16 cellular contexts compared by ENCODE assay signal in genomic region chr21:45433301-45433700, GRCh38. TPM values are rescaled to one million over a fixed set of nuclear protein-coding genes. Genes with fewer than 3 reads are reported as not detected.
DNase-seq lines count a peak whose midpoint lies in the region; ATAC-seq and TF ChIP-seq lines count a peak whose summit lies in the region.
"Had no signal": no experiment of that assay in that cellular context is flagged by ENCODE, and none has a peak within 500 bp of the region (broad histone marks: within the 10 kb centered on the region; RNA-seq: fewer than 3 reads in every experiment).

No MANE protein-coding gene starts in this region.

- H3K4me3 ChIP-seq in cardiac muscle cell = no peak overlapping the region
- H3K4me3 ChIP-seq: GM12878 had no signal

- TF ChIP-seq CTCF in cardiac muscle cell (IDR thresholded peaks at IDR 0.05; ENCODE audit: low read depth, low read length) (no peak), nephron (IDR thresholded peaks at IDR 0.05; ENCODE audit: unreplicated experiment in 3 of 3) (no peak), type B pancreatic cell (conservative IDR thresholded peaks at IDR 0.05) (no peak)

- H3K27ac Mint-ChIP-seq in nephron = peak overlapping the region; percentile 90 to 95 (median 94)
- peak overlapping the region; percentile 62 for H3K27ac Mint-ChIP-seq in type B pancreatic cell
- H3K27ac Mint-ChIP-seq: activated CD4-positive, alpha-beta T cell treated with anti-CD3 and anti-CD28 coated beads, Interleukin-2, amount 10 ng/mL, durations not matched to agents 7 days and 5 days; stimulated activated naive CD8-positive, alpha-beta T cell treated with anti-CD3 and anti-CD28 coated beads, Interleukin-15, Interleukin-2, amounts not matched to agents 100 ng/mL and 50 ng/mL, for 24 hours had no signal

- H3K4me3 Mint-ChIP-seq in nephron = peak overlapping the region; percentile 9 to 69 (median 25)
- H3K4me3 Mint-ChIP-seq in type B pancreatic cell = no peak overlapping the region
- H3K4me3 Mint-ChIP-seq: activated CD4-positive, alpha-beta T cell treated with anti-CD3 and anti-CD28 coated beads, Interleukin-2, amount 10 ng/mL, durations not matched to agents 7 days and 5 days; stimulated activated naive CD8-positive, alpha-beta T cell treated with anti-CD3 and anti-CD28 coated beads, Interleukin-15, Interleukin-2, amounts not matched to agents 100 ng/mL and 50 ng/mL, for 24 hours had no signal

- no peaks in the 10 kb centered on the region for H3K27me3 ChIP-seq in cardiac muscle cell

- H3K9me3 Mint-ChIP-seq in nephron (no peaks in the 10 kb centered on the region), type B pancreatic cell (no peaks in the 10 kb centered on the region)
- H3K9me3 Mint-ChIP-seq: activated CD4-positive, alpha-beta T cell treated with anti-CD3 and anti-CD28 coated beads, Interleukin-2, amount 10 ng/mL, durations not matched to agents 7 days and 5 days; stimulated activated naive CD8-positive, alpha-beta T cell treated with anti-CD3 and anti-CD28 coated beads, Interleukin-15, Interleukin-2, amounts not matched to agents 100 ng/mL and 50 ng/mL, for 24 hours had no signal

- no peak for DNase-seq in cardiac muscle cell (ENCODE audit: low read depth in 1 of 2, low spot score in 1 of 2)
- no peak for DNase-seq in Right ventricle myocardium superior
- DNase-seq in caudate nucleus (lab: John Stamatoyannopoulos, UW) = no peak
- DNase-seq in type B pancreatic cell (ENCODE audit: extremely low spot score, unreplicated experiment) = no peak
- no peak for DNase-seq in stimulated activated CD4-positive, alpha-beta T cell treated with anti-CD3 and anti-CD28 coated beads, Interleukin-2, amount 100 ng/mL, for 48 hours
- DNase-seq in DMS 273 (lab: John Stamatoyannopoulos, UW; ENCODE audit: unreplicated experiment) = no peak
- DNase-seq: 8988T; activated CD4-positive, alpha-beta T cell treated with anti-CD3 and anti-CD28 coated beads, Interleukin-2, amount 10 ng/mL, durations not matched to agents 7 days and 5 days; GF-D8; NCI-H1930; NCI-H446 had no signal

- H3K27me3 Mint-ChIP-seq in nephron (ENCODE audit: low read depth) = no peaks in the 10 kb centered on the region
- H3K27me3 Mint-ChIP-seq in type B pancreatic cell = no peaks in the 10 kb centered on the region
- H3K27me3 Mint-ChIP-seq: activated CD4-positive, alpha-beta T cell treated with anti-CD3 and anti-CD28 coated beads, Interleukin-2, amount 10 ng/mL, durations not matched to agents 7 days and 5 days; stimulated activated naive CD8-positive, alpha-beta T cell treated with anti-CD3 and anti-CD28 coated beads, Interleukin-15, Interleukin-2, amounts not matched to agents 100 ng/mL and 50 ng/mL, for 24 hours had no signal

- intact Hi-C loops in Right ventricle myocardium superior (cut with DNase I) = loop anchor here (10.0 kb wide), 1 partner anchor 278 kb away; no protein-coding TSS in a partner anchor

- H3K9me3 ChIP-seq in cardiac muscle cell (ENCODE audit: low read depth) = no peaks in the 10 kb centered on the region

- H3K27ac ChIP-seq in cardiac muscle cell = peak overlapping the region; percentile 100
- H3K27ac ChIP-seq in caudate nucleus (ENCODE audit: low read depth, low read length) = peak overlapping the region; percentile 30
- H3K27ac ChIP-seq: C4-2B had no signal

- no peaks in the 10 kb centered on the region for H3K36me3 Mint-ChIP-seq in nephron (ENCODE audit: low read depth)
- no peaks in the 10 kb centered on the region for H3K36me3 Mint-ChIP-seq in type B pancreatic cell

- H3K4me1 Mint-ChIP-seq in nephron (peaks cover 56% of the 10 kb centered on the region), type B pancreatic cell (ENCODE audit: unreplicated experiment) (peaks cover 38% of the 10 kb centered on the region)

- H3K4me1 ChIP-seq in cardiac muscle cell (ENCODE audit: low read depth) = peaks cover 42% of the 10 kb centered on the region

- no peaks in the 10 kb centered on the region for H3K36me3 ChIP-seq in cardiac muscle cell

- ATAC-seq in Right ventricle myocardium superior (ENCODE audit: poor library complexity) = no peak
- no peak for ATAC-seq in HG03521 (IDR thresholded peaks at IDR 0.05; ENCODE audit: unreplicated experiment)
- ATAC-seq: GM12878 had no signal

RNA-seq across cellular contexts. Expression of gene COL18A1, which starts 28.3 kb away (rescaled TPM):
- total RNA-seq in cardiac muscle cell (887 and 1,182 TPM in 2 replicates), Right ventricle myocardium superior (44.2 TPM), type B pancreatic cell (ENCODE audit: low replicate concordance) (150 and 168 TPM in 2 replicates)
- 407 and 535 TPM in 2 replicates for polyA plus RNA-seq in cardiac muscle cell
